ENCODE assay signal across 16 cellular contexts in genomic region chr11:130611791-130612251, GRCh38.
DNase-seq lines count a peak whose midpoint lies in the region; ATAC-seq and TF ChIP-seq lines count a peak whose summit lies in the region.
"Had no signal": no experiment of that assay in that cellular context is flagged by ENCODE, and none has a peak within 500 bp of the region (broad histone marks: within the 10 kb centered on the region; RNA-seq: fewer than 3 reads in every experiment).

No MANE protein-coding gene starts in this region.

- no peak overlapping the region for H2AK5ac ChIP-seq in mesendoderm (ENCODE audit: low read length)
- H2AK5ac ChIP-seq in neuronal stem cell (ENCODE audit: low read depth, low read length): no peak overlapping the region

- no peak overlapping the region for H4K5ac ChIP-seq in mesendoderm (ENCODE audit: low read length)

- H3K4me2 ChIP-seq in mesendoderm (ENCODE audit: low read length) (no peak overlapping the region), neuronal stem cell (ENCODE audit: insufficient read depth, low read length, poor library complexity, severe bottlenecking) (no peak overlapping the region)

- H3K56ac ChIP-seq in mesendoderm (ENCODE audit: low read length): no peak overlapping the region

- no peaks in the 10 kb centered on the region for H3K79me2 ChIP-seq in mesendoderm (ENCODE audit: control insufficient read depth, insufficient read depth, low read length)

- ATAC-seq in HG03565 (IDR thresholded peaks at IDR 0.05; ENCODE audit: unreplicated experiment): no peak
- ATAC-seq: natural killer cell treated with Interleukin-12 subunit alpha and Interleukin-12 subunit beta and Interleukin-15 and Interleukin-18, amount 100 ng/mL, for 72 hours had no signal

- H3K4ac ChIP-seq in mesendoderm (ENCODE audit: low read depth, low read length) (no peak overlapping the region), neuronal stem cell (ENCODE audit: low read length) (no peak overlapping the region)

- H3K9ac ChIP-seq in mesendoderm (ENCODE audit: low read length) (no peak overlapping the region), neuronal stem cell (ENCODE audit: low read depth, low read length, poor library complexity) (no peak overlapping the region)

- WGBS in mesendoderm (ENCODE audit: extremely low coverage, insufficient coverage, low lambda C conversion rate): no CpG with 5 or more reads among the region's 5 CpGs
- WGBS in neuronal stem cell (ENCODE audit: extremely low coverage in 2 of 2, insufficient read length in 2 of 2, insufficient replicate concordance in 1 of 2), 2 donors: no CpG with 5 or more reads among the region's 5 CpGs

- no peak overlapping the region for H3K27ac ChIP-seq in mesendoderm (ENCODE audit: low read depth, low read length)
- no peak overlapping the region for H3K27ac ChIP-seq in neuronal stem cell (replicated peaks; ENCODE audit: low read length)
- H3K27ac ChIP-seq: C4-2B, HL-60, SJSA1 had no signal

- DNase-seq in AG08395 (ENCODE audit: low spot score) (peak; percentile 93), LHCN-M2 (ENCODE audit: low read depth) (peak; percentile 68), cardiac fibroblast (ENCODE audit: low read depth in 2 of 2) (peak; percentile 59 to 81), mesendoderm (peak; percentile 72), mesenteric fat pad (ENCODE audit: low spot score) (no peak), germinal center (ENCODE audit: low spot score) (no peak), neuronal stem cell (ENCODE audit: low spot score) (no peak)
- DNase-seq: activated T-cell treated with anti-CD3 and anti-CD28 coated beads, Interleukin-2, amount 50 U/mL, for 48 hours; GDM1; NCI-H1048; stimulated activated CD4-positive, alpha-beta T cell treated with anti-CD3 and anti-CD28 coated beads, Interleukin-15, amount 100 ng/mL, for 24 hours had no signal

- no peaks in the 10 kb centered on the region for H3K9me3 ChIP-seq in neuronal stem cell (replicated peaks in 1 of 2; ENCODE audit: control insufficient read depth in 2 of 2, insufficient read depth in 1 of 2, low read depth in 1 of 2, low read length in 2 of 2)
- H3K9me3 ChIP-seq: SJSA1 had no signal

- H4K8ac ChIP-seq in mesendoderm (ENCODE audit: low read depth, low read length) (no peak overlapping the region), neuronal stem cell (ENCODE audit: low read depth, low read length) (no peak overlapping the region)

- H2BK5ac ChIP-seq in mesendoderm (ENCODE audit: low read length) (no peak overlapping the region), neuronal stem cell (ENCODE audit: low read length) (no peak overlapping the region)

- H3K79me1 ChIP-seq in mesendoderm (ENCODE audit: low read length): no peaks in the 10 kb centered on the region
- H3K79me1 ChIP-seq in neuronal stem cell (ENCODE audit: low read depth, low read length): no peaks in the 10 kb centered on the region

- H2AFZ ChIP-seq in neuronal stem cell (ENCODE audit: low read length): no peak overlapping the region

- H3K23ac ChIP-seq in mesendoderm (ENCODE audit: low read length) (no peak overlapping the region), neuronal stem cell (ENCODE audit: low read depth, low read length, poor library complexity) (no peak overlapping the region)

- H3K18ac ChIP-seq in mesendoderm (ENCODE audit: low read length) (no peak overlapping the region), neuronal stem cell (ENCODE audit: low read length) (no peak overlapping the region)

- no peak for TF ChIP-seq CTCF in cardiac fibroblast (IDR thresholded peaks at IDR 0.05; ENCODE audit: low read depth, low read length)

- no peak overlapping the region for H2BK12ac ChIP-seq in neuronal stem cell (ENCODE audit: low read length)

- H3K27me3 ChIP-seq in mesendoderm (ENCODE audit: insufficient read depth, low read length, poor library complexity) (no peaks in the 10 kb centered on the region), neuronal stem cell (ENCODE audit: control insufficient read depth in 3 of 3, insufficient read depth in 3 of 3, low read depth in 1 of 3, low read length in 3 of 3) (peaks cover 0 to 12% (median 0%) of the 10 kb centered on the region in 3 experiments)
- H3K27me3 ChIP-seq: SJSA1 had no signal

- no peak overlapping the region for H3K4me3 ChIP-seq in cardiac fibroblast (replicated peaks in 1 of 2; ENCODE audit: low read depth in 2 of 2, low read length in 2 of 2)
- no peak overlapping the region for H3K4me3 ChIP-seq in mesendoderm (ENCODE audit: low read length)
- H3K4me3 ChIP-seq in neuronal stem cell (ENCODE audit: low read length in 2 of 2): no peak overlapping the region
- H3K4me3 ChIP-seq: SJSA1 had no signal

- H2BK15ac ChIP-seq in mesendoderm (replicated peaks; ENCODE audit: low read depth) (no peak overlapping the region), neuronal stem cell (ENCODE audit: low read length) (no peak overlapping the region)

- H3K4me1 ChIP-seq in mesendoderm (ENCODE audit: control insufficient read depth, low read depth, low read length) (no peaks in the 10 kb centered on the region), neuronal stem cell (ENCODE audit: control insufficient read depth in 2 of 2, insufficient read depth in 1 of 2, low read depth in 1 of 2, low read length in 2 of 2) (no peaks in the 10 kb centered on the region)
- H3K4me1 ChIP-seq: SJSA1 had no signal

- H2BK120ac ChIP-seq in mesendoderm (ENCODE audit: low read depth, low read length) (no peak overlapping the region), neuronal stem cell (ENCODE audit: low read depth, low read length) (no peak overlapping the region)

- no peak overlapping the region for H4K91ac ChIP-seq in neuronal stem cell (ENCODE audit: low read depth, low read length, poor library complexity)

- H3K36me3 ChIP-seq in mesendoderm (ENCODE audit: control insufficient read depth, insufficient read depth, low read length) (no peaks in the 10 kb centered on the region), neuronal stem cell (replicated peaks in 1 of 2; ENCODE audit: control insufficient read depth in 2 of 2, insufficient read depth in 2 of 2, low read length in 2 of 2) (no peaks in the 10 kb centered on the region)
- H3K36me3 ChIP-seq: SJSA1 had no signal

- H3K14ac ChIP-seq in neuronal stem cell (ENCODE audit: low read length): no peak overlapping the region

Comparison
In these comparisons a context has a peak if more than half of its experiments do, and no peak if none do; other contexts are left out.
1. DNase-seq: peak in AG08395 (single experiment), LHCN-M2 (single experiment), cardiac fibroblast (2 of 2) and mesendoderm (single experiment); none in mesenteric fat pad (single experiment), germinal center (single experiment) and neuronal stem cell (single experiment).